In the genomic region with DNA sequence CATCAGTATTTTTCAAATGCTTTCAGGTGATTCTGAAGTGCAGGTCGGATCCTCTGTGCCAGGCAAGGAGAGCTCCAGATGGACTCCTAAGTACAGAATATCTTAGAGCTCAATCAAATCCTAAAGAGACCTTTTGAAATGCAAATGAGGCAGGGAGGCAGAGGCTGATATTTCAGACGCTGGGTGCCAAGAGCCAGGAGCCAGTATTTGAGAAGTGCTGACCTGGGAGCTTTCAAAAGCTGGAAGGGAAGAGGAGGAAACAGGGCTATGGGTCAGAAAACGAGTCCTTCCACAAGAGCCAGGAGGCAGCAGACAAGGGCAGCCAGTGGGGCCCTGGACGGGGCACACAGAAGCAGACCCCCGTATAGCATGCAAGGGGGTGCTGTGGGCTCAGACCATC, we compare ENCODE assay signal across 12 cellular contexts. TPM values are rescaled to one million over a fixed set of nuclear protein-coding genes. Genes with fewer than 3 reads are reported as not detected.
DNase-seq lines count a peak whose midpoint lies in the region; ATAC-seq and TF ChIP-seq lines count a peak whose summit lies in the region.
"Had no signal": no experiment of that assay in that cellular context is flagged by ENCODE, and none has a peak within 500 bp of the region (broad histone marks: within the 10 kb centered on the region; RNA-seq: fewer than 3 reads in every experiment).

No MANE protein-coding gene starts in this region.

- DNase-seq in DMS153 (lab: John Stamatoyannopoulos, UW) = peak; percentile 22
- peak; percentile 51 for DNase-seq in NCI-H1436 treated with DMSO at 0.1 percent for 48 hours (lab: John Stamatoyannopoulos, UW)
- no peak for DNase-seq in coronary artery (ENCODE audit: low spot score)
- no peak for DNase-seq in neural crest cell (ENCODE audit: low read depth, low spot score)
- no peak for DNase-seq in omental fat pad (ENCODE audit: low spot score)
- DNase-seq in ovary = no peak
- DNase-seq in GM23248 = no peak
- DNase-seq in left colon = no peak
- DNase-seq: activated CD8-positive, alpha-beta memory T cell treated with anti-CD3 and anti-CD28 coated beads, Interleukin-2, amount 10 ng/mL, durations not matched to agents 7 days and 5 days; CD4-positive, alpha-beta memory T cell; retina; T-cell had no signal

- no peak overlapping the region for H3K4me2 ChIP-seq in GM23248 (ENCODE audit: unreplicated experiment)

- intact Hi-C loops in ovary (cut with DNase I) = loop anchor here in 1 of 4 donors (10.0 kb wide), 1 partner anchor 45 kb away; a partner anchor contains a TSS
- intact Hi-C loops in left colon (cut with DNase I, micrococcal nuclease) = no loop called here

- TF ChIP-seq POLR2A in ovary (IDR thresholded peaks at IDR 0.05) = no peak

- H3K4me1 ChIP-seq in ovary (ENCODE audit: insufficient read depth) (peaks cover 7% of the 10 kb centered on the region), GM23248 (ENCODE audit: insufficient read depth) (peaks cover 4% of the 10 kb centered on the region; the same call in 1 of the 2 replicates)

- TF ChIP-seq EP300 in ovary (IDR thresholded peaks at IDR 0.05) = no peak

- no peak overlapping the region for H2AFZ ChIP-seq in GM23248

- H3K4me1 Mint-ChIP-seq in neural crest cell = peaks cover 10% of the 10 kb centered on the region
- H3K4me1 Mint-ChIP-seq: CD4-positive, alpha-beta memory T cell; T-cell had no signal

- H3K27ac ChIP-seq in coronary artery (peak overlapping the region; percentile 62 to 73), ovary (peak overlapping the region in 1 of 2 donors; percentile 22), GM23248 (no peak overlapping the region)

- no peak for TF ChIP-seq CTCF in coronary artery (IDR thresholded peaks at IDR 0.05)
- TF ChIP-seq CTCF in neural crest cell (conservative IDR thresholded peaks at IDR 0.05) = no peak
- TF ChIP-seq CTCF in omental fat pad (IDR thresholded peaks at IDR 0.05) = no peak
- TF ChIP-seq CTCF in ovary (IDR thresholded peaks at IDR 0.05) = no peak

- H3F3A ChIP-seq in GM23248 (ENCODE audit: insufficient read depth) = peaks cover 4% of the 10 kb centered on the region; the same call in 1 of the 2 replicates

- H3K4me3 Mint-ChIP-seq in neural crest cell = no peak overlapping the region
- H3K4me3 Mint-ChIP-seq: activated CD8-positive, alpha-beta memory T cell treated with anti-CD3 and anti-CD28 coated beads, Interleukin-2, amount 10 ng/mL, durations not matched to agents 7 days and 5 days; CD4-positive, alpha-beta memory T cell; T-cell had no signal

- no peaks in the 10 kb centered on the region for H3K9me3 Mint-ChIP-seq in neural crest cell
- H3K9me3 Mint-ChIP-seq: CD4-positive, alpha-beta memory T cell; T-cell had no signal

- H3K4me3 ChIP-seq in coronary artery (no peak overlapping the region), ovary (no peak overlapping the region), GM23248 (no peak overlapping the region)

- H3K36me3 Mint-ChIP-seq in neural crest cell (ENCODE audit: low read depth) = peaks cover 8% of the 10 kb centered on the region
- H3K36me3 Mint-ChIP-seq: activated CD8-positive, alpha-beta memory T cell treated with anti-CD3 and anti-CD28 coated beads, Interleukin-2, amount 10 ng/mL, durations not matched to agents 7 days and 5 days; CD4-positive, alpha-beta memory T cell had no signal

- ATAC-seq in omental fat pad (ENCODE audit: low FRiP score) (no peak), left colon (no peak)
- ATAC-seq: activated CD8-positive, alpha-beta memory T cell treated with anti-CD3 and anti-CD28 coated beads, Interleukin-2, amount 10 ng/mL, durations not matched to agents 7 days and 5 days; T-cell had no signal

- H3K27me3 ChIP-seq in ovary (no peaks in the 10 kb centered on the region), GM23248 (replicated peaks; ENCODE audit: insufficient read depth) (no peaks in the 10 kb centered on the region)

- no peaks in the 10 kb centered on the region for H3K36me3 ChIP-seq in ovary
- peaks cover under 1% of the 10 kb centered on the region for H3K36me3 ChIP-seq in GM23248 (ENCODE audit: low read depth)

- H3K9me2 ChIP-seq in GM23248 (ENCODE audit: insufficient read depth) = no peaks in the 10 kb centered on the region

- H4K20me1 ChIP-seq in GM23248 (ENCODE audit: insufficient read depth) = no peaks in the 10 kb centered on the region

- H3K27me3 Mint-ChIP-seq in neural crest cell (ENCODE audit: low read depth) = no peaks in the 10 kb centered on the region
- H3K27me3 Mint-ChIP-seq: activated CD8-positive, alpha-beta memory T cell treated with anti-CD3 and anti-CD28 coated beads, Interleukin-2, amount 10 ng/mL, durations not matched to agents 7 days and 5 days; T-cell had no signal

- H3K79me2 ChIP-seq in GM23248 (ENCODE audit: insufficient read depth) = 0 out of 2 replicates have a peak, but pooled peaks cover 25% of the 10 kb centered on the region

- H3K9me3 ChIP-seq in ovary (no peaks in the 10 kb centered on the region), GM23248 (ENCODE audit: low read depth) (no peaks in the 10 kb centered on the region)

- in situ Hi-C loops in GM23248 (cut with MboI) = no loop called here

- H3K9ac ChIP-seq in GM23248 = no peak overlapping the region

- peak overlapping the region; percentile 65 for H3K27ac Mint-ChIP-seq in neural crest cell (ENCODE audit: unreplicated experiment)
- H3K27ac Mint-ChIP-seq: activated CD8-positive, alpha-beta memory T cell treated with anti-CD3 and anti-CD28 coated beads, Interleukin-2, amount 10 ng/mL, durations not matched to agents 7 days and 5 days; CD4-positive, alpha-beta memory T cell; T-cell had no signal

- WGBS in ovary, 3 donors = 36 to 41% (median 38%) methylated on average over 5 of the region's 5 CpGs
- 73 to 75% methylated on average over 4 to 5 of the region's 5 CpGs for WGBS in GM23248 (ENCODE audit: low coverage in 1 of 2, low lambda C conversion rate in 2 of 2, missing lambda C conversion rate in 2 of 2), 2 experiments

RNA-seq across cellular contexts. Expression of a gene that starts 46.1 kb away (rescaled TPM):
- total RNA-seq in neural crest cell (29.1 and 30.6 TPM in 2 replicates), omental fat pad (10 to 100 TPM in 1 of 4 donors, 1 to 10 TPM in 3; 4.5 to 13.9 (median 5.0) TPM), ovary (1 to 10 TPM; 3.3 to 7.0 (median 5.1) TPM), left colon (1 to 10 TPM; 6.3 to 6.8 TPM)
- polyA plus RNA-seq in ovary (1 to 10 TPM; 6.2 to 6.4 TPM), GM23248 (2016; fragmentation: Nextera tagmentation; extraction: Ambion mirVana) (15.6 and 16.3 TPM in 2 replicates)
- 13.0 and 18.3 TPM in 2 replicates for total RNA-seq in GM23248 (2014; rRNA removed; shearing (Covaris generic))

RNA-seq across cellular contexts. Expression of a gene that starts 56.3 kb away (rescaled TPM):
- not detected in 2 replicates for total RNA-seq in neural crest cell
- total RNA-seq in omental fat pad = under 1 TPM in 1 of 4 donors, not detected in 3; 0.63 TPM
- total RNA-seq in ovary = under 1 TPM in 3 of 7 donors, not detected in 4; 0.10 to 0.95 (median 0.92) TPM
- polyA plus RNA-seq in ovary = under 1 TPM; 0.11 to 0.33 TPM
- 0.32 and 0.76 TPM in 2 replicates for total RNA-seq in GM23248 (2014; rRNA removed; shearing (Covaris generic))
- 0.20 and 0.24 TPM in 2 replicates for polyA plus RNA-seq in GM23248 (2016; fragmentation: Nextera tagmentation; extraction: Ambion mirVana)
- 10 to 100 TPM; 25.2 to 27.7 TPM for total RNA-seq in left colon
- total RNA-seq: activated CD8-positive, alpha-beta memory T cell treated with anti-CD3 and anti-CD28 coated beads, Interleukin-2, amount 10 ng/mL, durations not matched to agents 7 days and 5 days; CD4-positive, alpha-beta memory T cell had no signal

Comparison
In these comparisons a context has a peak if more than half of its experiments do, and no peak if none do; other contexts are left out.
1. DNase-seq: peak in DMS153 (single experiment) and NCI-H1436 treated with DMSO at 0.1 percent for 48 hours (single experiment); none in coronary artery (single experiment), neural crest cell (single experiment), omental fat pad (single experiment), ovary (0 of 5), GM23248 (single experiment) and left colon (0 of 2).
2. RNA of a gene that starts 56.3 kb away (total RNA-seq): 25.2 to 27.7 TPM in left colon; 0.32 to 0.76 TPM in GM23248, 0.63 TPM in omental fat pad, 0.10 to 0.95 TPM in ovary and not detected in neural crest cell; every median in the first group is over 10 times any median in the second.